13 cellular contexts compared by ENCODE assay signal in the genomic region with DNA sequence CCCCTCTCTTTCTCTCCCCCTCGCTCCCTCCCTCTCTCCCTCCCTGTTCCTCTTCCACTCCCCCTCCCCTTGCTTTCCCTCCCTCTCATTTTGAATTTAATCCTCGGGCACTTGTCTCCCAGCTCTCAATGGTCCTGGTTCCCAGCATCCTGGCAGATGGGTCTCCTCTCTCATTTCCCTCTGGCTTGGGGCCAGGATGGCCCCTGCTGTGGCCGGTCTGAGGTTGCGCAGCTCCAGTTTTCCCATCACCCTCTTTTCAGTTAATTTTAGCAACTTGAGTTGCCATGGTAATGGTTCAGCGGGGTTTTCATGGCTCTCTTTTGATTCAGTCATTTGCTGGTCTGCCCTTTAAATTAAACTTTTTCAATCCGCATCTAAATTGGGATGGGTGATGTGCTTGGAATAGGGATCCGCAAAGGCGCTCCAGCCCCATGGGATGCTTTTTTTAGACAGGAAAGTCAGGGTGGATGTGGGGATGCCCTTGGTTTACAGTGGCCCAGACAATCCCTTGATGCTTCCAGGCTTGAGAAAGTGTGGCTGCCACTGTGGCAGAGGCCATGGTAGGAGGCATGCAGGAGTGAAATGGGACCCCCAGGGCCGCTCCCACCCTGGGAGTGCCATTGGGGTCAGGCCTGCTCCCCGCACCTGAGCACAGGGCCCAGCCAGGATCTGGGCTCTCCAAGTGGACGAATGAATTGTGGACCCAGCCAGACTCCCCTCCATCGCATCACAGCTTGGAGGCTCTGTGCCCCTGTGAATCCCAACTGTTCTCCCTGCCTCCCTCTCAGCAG.
DNase-seq lines count a peak whose midpoint lies in the region; ATAC-seq, FAIRE-seq and TF ChIP-seq lines count a peak whose summit lies in the region.
"Had no signal": no experiment of that assay in that cellular context is flagged by ENCODE, and none has a peak within 500 bp of the region (broad histone marks: within the 10 kb centered on the region; RNA-seq: fewer than 3 reads in every experiment).

No MANE protein-coding gene starts in this region.

- H3K27me3 ChIP-seq in H7 (ENCODE audit: control insufficient read depth, insufficient read depth, low read length) = no peaks in the 10 kb centered on the region
- H3K27me3 ChIP-seq in dorsolateral prefrontal cortex = no peaks in the 10 kb centered on the region
- no peaks in the 10 kb centered on the region for H3K27me3 ChIP-seq in left lung
- H3K27me3 ChIP-seq: BLaER1, upper lobe of left lung had no signal

- TF ChIP-seq CTCF in dorsolateral prefrontal cortex (IDR thresholded peaks at IDR 0.05 in 54 of 56, conservative IDR thresholded peaks at IDR 0.05 in 2 of 56; ENCODE audit: low read depth in 1 of 56, partially characterized antibody in 56 of 56) (no peak), nephron progenitor cell (IDR thresholded peaks at IDR 0.05) (no peak), left lung (IDR thresholded peaks at IDR 0.05) (no peak)

- H3K36me3 Mint-ChIP-seq in nephron progenitor cell (ENCODE audit: low read depth) = peaks cover 21% of the 10 kb centered on the region

- peak overlapping the region; percentile 40 for H3K27ac Mint-ChIP-seq in nephron progenitor cell
- H3K27ac Mint-ChIP-seq: activated T-cell treated with anti-CD3 and anti-CD28 coated beads, Interleukin-2, amount 50 U/mL, for 72 hours had no signal

- FAIRE-seq in RCC 7860 (lab: Jason Lieb, UNC) = no peak
- FAIRE-seq: GM12878 had no signal

- intact Hi-C loops in dorsolateral prefrontal cortex (cut with DNase I) = loop anchor here in 1 of 2 donors (1.0 kb wide), 1 partner anchor 45 kb away; no protein-coding TSS in a partner anchor
- intact Hi-C loops in left lung (cut with DNase I) = no loop called here

- H3K4me3 ChIP-seq in H7 (ENCODE audit: insufficient read depth, low read depth, low read length) (no peak overlapping the region), dorsolateral prefrontal cortex (no peak overlapping the region), left lung (no peak overlapping the region)
- H3K4me3 ChIP-seq: BLaER1, GM12878, psoas muscle, upper lobe of left lung had no signal

- H3K4me1 Mint-ChIP-seq in nephron progenitor cell = peaks cover 43% of the 10 kb centered on the region

- DNase-seq in H7 (peak; percentile 38), NCI-H2171 (lab: John Stamatoyannopoulos, UW) (peak; percentile 86), dorsolateral prefrontal cortex (peak in 4 of 10 donors; percentile 23 to 84 (median 44)), nephron progenitor cell (no peak), D341Med (ENCODE audit: low spot score) (no peak), left lung (no peak), RCC 7860 (ENCODE audit: low spot score) (no peak)
- DNase-seq: activated T-cell treated with anti-CD3 and anti-CD28 coated beads, Interleukin-2, amount 50 U/mL, for 72 hours; amniotic stem cell; psoas muscle had no signal

- H3K27ac ChIP-seq in dorsolateral prefrontal cortex (peak overlapping the region in 58 of 59 donors; percentile 34 to 93 (median 83)), left lung (no peak overlapping the region)
- H3K27ac ChIP-seq: BLaER1, psoas muscle, upper lobe of left lung had no signal

- no peaks in the 10 kb centered on the region for H3K4me1 ChIP-seq in left lung
- H3K4me1 ChIP-seq: BLaER1, psoas muscle had no signal

- no peak for ATAC-seq in left lung
- ATAC-seq: activated T-cell treated with anti-CD3 and anti-CD28 coated beads, Interleukin-2, amount 50 U/mL, for 72 hours; psoas muscle had no signal

- H3K27me3 Mint-ChIP-seq in nephron progenitor cell (ENCODE audit: low read depth, poor library complexity) = peaks cover 2% of the 10 kb centered on the region

- no peaks in the 10 kb centered on the region for H3K9me3 ChIP-seq in left lung
- H3K9me3 ChIP-seq: psoas muscle, upper lobe of left lung had no signal

- H3K36me3 ChIP-seq in H7 (replicated peaks; ENCODE audit: control insufficient read depth, insufficient read depth, low read length) (no peaks in the 10 kb centered on the region), left lung (no peaks in the 10 kb centered on the region)
- H3K36me3 ChIP-seq: upper lobe of left lung had no signal

- no peak overlapping the region for H3K4me3 Mint-ChIP-seq in nephron progenitor cell
- H3K4me3 Mint-ChIP-seq: activated T-cell treated with anti-CD3 and anti-CD28 coated beads, Interleukin-2, amount 50 U/mL, for 72 hours had no signal

- H3K9me3 Mint-ChIP-seq in nephron progenitor cell = peaks cover 6% of the 10 kb centered on the region
- H3K9me3 Mint-ChIP-seq: activated T-cell treated with anti-CD3 and anti-CD28 coated beads, Interleukin-2, amount 50 U/mL, for 72 hours had no signal

Comparison
In these comparisons a context has a peak if more than half of its experiments do, and no peak if none do; other contexts are left out.
1. DNase-seq: peak in H7 (single experiment) and NCI-H2171 (single experiment); none in nephron progenitor cell (single experiment), D341Med (single experiment), left lung (0 of 2) and RCC 7860 (single experiment).
2. H3K27ac ChIP-seq: peak in dorsolateral prefrontal cortex (58 of 59); none in left lung (0 of 2).